In the genomic region with DNA sequence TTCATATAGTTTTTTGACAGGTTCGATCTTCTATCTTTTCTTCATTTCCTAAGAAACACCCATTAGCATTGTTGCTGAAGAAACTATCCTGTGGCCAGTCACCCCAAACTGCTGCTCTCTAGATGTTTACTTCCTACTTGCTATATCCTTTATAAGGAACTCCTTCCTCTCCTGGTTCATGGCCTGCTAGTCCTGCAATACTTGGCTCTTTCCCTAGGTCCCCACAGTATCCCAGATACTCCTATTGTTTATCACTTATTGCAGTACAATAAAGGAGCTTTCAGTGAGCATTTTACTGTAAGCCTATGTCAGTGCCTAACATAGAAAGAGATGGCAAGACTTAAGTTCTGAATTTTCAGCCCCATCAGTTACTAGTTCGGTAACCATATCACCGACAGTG, we compare ENCODE assay signal across 16 cellular contexts. TPM values are rescaled to one million over a fixed set of nuclear protein-coding genes. Genes with fewer than 3 reads are reported as not detected.
A peak's percentile ranks its signal among the peaks of the same experiment; 100 is the strongest.
DNase-seq lines count a peak whose midpoint lies in the region; FAIRE-seq and TF ChIP-seq lines count a peak whose summit lies in the region.
"Had no signal": no experiment of that assay in that cellular context is flagged by ENCODE, and none has a peak within 500 bp of the region (broad histone marks: within the 10 kb centered on the region; RNA-seq: fewer than 3 reads in every experiment).

No MANE protein-coding gene starts in this region.

- H3K4me1 ChIP-seq in Loucy (ENCODE audit: insufficient read depth, low read length, poor library complexity, severe bottlenecking) (peaks cover 8% of the 10 kb centered on the region), endothelial cell of umbilical vein (ENCODE audit: control insufficient read depth, extremely low read depth, insufficient read depth, low read length) (peaks cover 33% of the 10 kb centered on the region), stomach (peaks cover 24 to 60% (median 49%) of the 10 kb centered on the region in 4 donors), SJCRH30 (peaks cover 4% of the 10 kb centered on the region; the same call in 1 of the 2 replicates), transverse colon (peaks cover 4 to 22% (median 18%) of the 10 kb centered on the region in 4 donors)

- no TSS peak for BruUV-seq in endothelial cell of umbilical vein (replicated peaks; lab: Mats Ljungman, UMichigan)

- TF ChIP-seq POLR2A in endothelial cell of umbilical vein (IDR thresholded peaks at IDR 0.05; ENCODE audit: low read depth, low read length) = no peak
- no peak for TF ChIP-seq POLR2A in stomach (IDR thresholded peaks at IDR 0.05)
- TF ChIP-seq POLR2A in transverse colon (IDR thresholded peaks at IDR 0.05) = no peak
- TF ChIP-seq POLR2A in lower leg skin (IDR thresholded peaks at IDR 0.05) = no peak

- dilution Hi-C loops in endothelial cell of umbilical vein (cut with MboI; ENCODE audit: extremely low pct_ligation_motif_present, low sequenced_read_pairs) = no loop called here

- H3K79me2 ChIP-seq in Loucy (ENCODE audit: insufficient read depth, low read length) (peaks cover 20% of the 10 kb centered on the region), endothelial cell of umbilical vein (ENCODE audit: control insufficient read depth, insufficient read depth, low read length) (no peaks in the 10 kb centered on the region)

- H3K36me3 ChIP-seq in Loucy (ENCODE audit: insufficient read depth, low read length) (no peaks in the 10 kb centered on the region), endothelial cell of umbilical vein (ENCODE audit: control insufficient read depth in 2 of 2, extremely low read depth in 1 of 2, insufficient read depth in 2 of 2, low read length in 2 of 2) (no peaks in the 10 kb centered on the region), stomach (no peaks in the 10 kb centered on the region), SJCRH30 (no peaks in the 10 kb centered on the region), transverse colon (no peaks in the 10 kb centered on the region)
- H3K36me3 ChIP-seq: BLaER1 had no signal

- in situ Hi-C loops in transverse colon (cut with MboI; ENCODE audit: low pct_ligation_motif_present in 1 of 4, low pct_unique_long_range_greater_than_20kb in 1 of 4, low sequenced_read_pairs in 3 of 4) = no loop called here

- TF ChIP-seq CTCF in Loucy (conservative IDR thresholded peaks at IDR 0.05; ENCODE audit: low read length) (no peak), endothelial cell of umbilical vein (IDR thresholded peaks at IDR 0.05; ENCODE audit: extremely low read depth in 1 of 2, insufficient read depth in 1 of 2, low read depth in 1 of 2, low read length in 2 of 2) (no peak), stomach (IDR thresholded peaks at IDR 0.05) (no peak), transverse colon (IDR thresholded peaks at IDR 0.05) (no peak), lower leg skin (IDR thresholded peaks at IDR 0.05) (no peak)

- no peaks in the 10 kb centered on the region for H3K9me2 ChIP-seq in Loucy (replicated peaks; ENCODE audit: low read depth, low read length)

- DNase-seq in DMS53 (lab: John Stamatoyannopoulos, UW) (peak; percentile 12), DMS53 treated with DMSO at 0.1 percent for 48 hours (lab: John Stamatoyannopoulos, UW; ENCODE audit: unreplicated experiment) (no peak), endothelial cell of umbilical vein (ENCODE audit: low read depth, low spot score) (no peak), stomach (no peak), SJCRH30 (no peak), transverse colon (no peak), lower leg skin (ENCODE audit: low spot score in 2 of 2) (no peak)
- DNase-seq: DMS 273 treated with DMSO at 0.1 percent for 48 hours, DND-41, GDM1, GOT3, H9 had no signal

- H2AFZ ChIP-seq in Loucy (ENCODE audit: low read length) = no peak overlapping the region
- H2AFZ ChIP-seq in endothelial cell of umbilical vein (ENCODE audit: low read depth, low read length) = no peak overlapping the region

- TF ChIP-seq EP300 in stomach (IDR thresholded peaks at IDR 0.05) = no peak
- TF ChIP-seq EP300 in transverse colon (IDR thresholded peaks at IDR 0.05; ENCODE audit: low read depth) = no peak

- H3K4me3 ChIP-seq in Loucy (ENCODE audit: low read length, poor library complexity, severe bottlenecking) (no peak overlapping the region), endothelial cell of umbilical vein (replicated peaks in 1 of 3; ENCODE audit: insufficient read depth in 1 of 3, low read depth in 1 of 3, low read length in 3 of 3) (no peak overlapping the region), stomach (no peak overlapping the region), SJCRH30 (no peak overlapping the region), transverse colon (no peak overlapping the region), lower leg skin (ENCODE audit: low read depth, poor library complexity, severe bottlenecking) (no peak overlapping the region)
- H3K4me3 ChIP-seq: BLaER1 had no signal

- 82 to 91% (median 86%) methylated on average over 3 of the region's 3 CpGs for WGBS in stomach, 5 donors
- 82 to 95% methylated on average over 1 to 3 of the region's 3 CpGs for WGBS in transverse colon (ENCODE audit: low coverage in 1 of 2), 2 donors
- 84 to 91% methylated on average over 3 of the region's 3 CpGs for WGBS in lower leg skin, 2 donors

- H3K4me2 ChIP-seq in Loucy (ENCODE audit: low read depth, low read length, poor library complexity, severe bottlenecking) (peak overlapping the region; percentile 13), endothelial cell of umbilical vein (ENCODE audit: insufficient read depth, low read length) (peak overlapping the region; percentile 17)
- H3K4me2 ChIP-seq: BLaER1 had no signal

- H3K9me3 ChIP-seq in Loucy (ENCODE audit: insufficient read depth, low read depth, low read length) = no peaks in the 10 kb centered on the region
- H3K9me3 ChIP-seq in endothelial cell of umbilical vein (replicated peaks; ENCODE audit: control insufficient read depth, insufficient read depth, low read length) = no peaks in the 10 kb centered on the region
- no peaks in the 10 kb centered on the region for H3K9me3 ChIP-seq in stomach
- no peaks in the 10 kb centered on the region for H3K9me3 ChIP-seq in SJCRH30 (replicated peaks)
- no peaks in the 10 kb centered on the region for H3K9me3 ChIP-seq in transverse colon
- H3K9me3 ChIP-seq: BLaER1 had no signal

- no peak overlapping the region for H3K27ac ChIP-seq in endothelial cell of umbilical vein (ENCODE audit: insufficient read depth, low read depth, low read length)
- H3K27ac ChIP-seq in stomach = peak overlapping the region in 4 of 5 donors; percentile 19 to 67 (median 44)
- no peak overlapping the region for H3K27ac ChIP-seq in SJCRH30
- no peak overlapping the region for H3K27ac ChIP-seq in transverse colon
- H3K27ac ChIP-seq: 22Rv1, BLaER1 had no signal

- CTCF ChIA-PET in endothelial cell of umbilical vein (lab: Charles Lee) = interaction anchor here (1.6 kb wide), 1 partner anchor 33 kb away, joined by 4 read pairs; no protein-coding TSS in a partner anchor

- H3K9me1 ChIP-seq in endothelial cell of umbilical vein (replicated peaks; ENCODE audit: control insufficient read depth, extremely low read depth, insufficient read depth, low read length) = no peaks in the 10 kb centered on the region

- H3K27me3 ChIP-seq in Loucy (ENCODE audit: insufficient read depth, low read length, poor library complexity, severe bottlenecking) (no peaks in the 10 kb centered on the region), endothelial cell of umbilical vein (ENCODE audit: control insufficient read depth in 2 of 2, insufficient read depth in 2 of 2, low read length in 2 of 2) (no peaks in the 10 kb centered on the region), stomach (no peaks in the 10 kb centered on the region), SJCRH30 (no peaks in the 10 kb centered on the region), transverse colon (no peaks in the 10 kb centered on the region)
- H3K27me3 ChIP-seq: BLaER1 had no signal

- intact Hi-C loops in endothelial cell of umbilical vein (cut with micrococcal nuclease) (no loop called here), stomach (cut with DNase I; ENCODE audit: low total_unique reads) (no loop called here), transverse colon (cut with DNase I; ENCODE audit: low total_unique reads) (no loop called here), lower leg skin (cut with DNase I; ENCODE audit: low total_unique reads) (no loop called here)

- POLR2A ChIA-PET in endothelial cell of umbilical vein (lab: Charles Lee) = interaction anchor here (0.6 kb wide), 1 partner anchor 412 kb away, joined by 4 read pairs; a partner anchor contains a TSS

- no peaks in the 10 kb centered on the region for H3F3A ChIP-seq in Loucy (ENCODE audit: low read depth)

- FAIRE-seq in endothelial cell of umbilical vein (lab: Jason Lieb, UNC) = peak; percentile 67
- FAIRE-seq: GM12892 had no signal

- H3K9ac ChIP-seq in Loucy (ENCODE audit: low read depth, low read length, poor library complexity, severe bottlenecking) (no peak overlapping the region), endothelial cell of umbilical vein (replicated peaks; ENCODE audit: extremely low read depth, insufficient read depth, low read length) (no peak overlapping the region)
- H3K9ac ChIP-seq: BLaER1 had no signal

- H4K20me1 ChIP-seq in Loucy (ENCODE audit: insufficient read depth, low read length, poor library complexity, severe bottlenecking) = no peaks in the 10 kb centered on the region
- no peaks in the 10 kb centered on the region for H4K20me1 ChIP-seq in endothelial cell of umbilical vein (replicated peaks; ENCODE audit: control insufficient read depth, extremely low read depth, insufficient read depth, low read length)
- H4K20me1 ChIP-seq: BLaER1 had no signal

RNA-seq across cellular contexts. Expression of a gene that starts 2.8 kb away (rescaled TPM):
- total RNA-seq in endothelial cell of umbilical vein = 7.3 and 10.2 TPM in 2 replicates
- 5.1 and 5.2 TPM in 2 replicates for polyA plus RNA-seq in endothelial cell of umbilical vein
- 8.2 and 8.5 TPM in 2 replicates for polyA plus RNA-seq in endothelial cell of umbilical vein (2011; cell fraction: cytosol; rRNA removed)
- polyA plus RNA-seq in endothelial cell of umbilical vein (2011; cell fraction: nucleus; rRNA removed) = 5.5 and 6.1 TPM in 2 replicates
- polyA plus RNA-seq in endothelial cell of umbilical vein (2012) = 3.4 and 7.7 TPM in 2 replicates
- polyA minus RNA-seq in endothelial cell of umbilical vein = 21.2 and 23.3 TPM in 2 replicates
- 6.7 TPM for polyA minus RNA-seq in endothelial cell of umbilical vein (2011; cell fraction: cytosol; rRNA and poly(A)+ RNA removed)
- polyA minus RNA-seq in endothelial cell of umbilical vein (2011; cell fraction: nucleus; rRNA and poly(A)+ RNA removed) = 2.6 and 5.4 TPM in 2 replicates
- 10 to 100 TPM in 3 of 5 donors, 1 to 10 TPM in 2; 4.7 to 45.5 (median 23.9) TPM for total RNA-seq in stomach
- polyA plus RNA-seq in stomach = 10 to 100 TPM in 2 of 3 donors, 1 to 10 TPM in 1; 9.5 to 19.1 (median 14.8) TPM
- 13.2 and 14.2 TPM in 2 replicates for total RNA-seq in SJCRH30 (2014; rRNA removed; shearing (Covaris generic))
- 10 to 100 TPM; 19.1 to 40.0 (median 27.5) TPM for total RNA-seq in transverse colon
- 10 to 100 TPM; 12.7 to 37.5 (median 20.0) TPM for total RNA-seq in lower leg skin

RNA-seq across cellular contexts. Expression of a gene that starts 3.3 kb away (rescaled TPM):
- total RNA-seq in endothelial cell of umbilical vein = 9.7 and 10.5 TPM in 2 replicates
- 4.8 and 6.6 TPM in 2 replicates for polyA plus RNA-seq in endothelial cell of umbilical vein
- 8.4 and 8.7 TPM in 2 replicates for polyA plus RNA-seq in endothelial cell of umbilical vein (2011; cell fraction: cytosol; rRNA removed)
- 5.2 and 7.5 TPM in 2 replicates for polyA plus RNA-seq in endothelial cell of umbilical vein (2011; cell fraction: nucleus; rRNA removed)
- 4.6 and 8.3 TPM in 2 replicates for polyA plus RNA-seq in endothelial cell of umbilical vein (2012)
- 7.2 and 10.6 TPM in 2 replicates for polyA minus RNA-seq in endothelial cell of umbilical vein
- polyA minus RNA-seq in endothelial cell of umbilical vein (2011; cell fraction: cytosol; rRNA and poly(A)+ RNA removed) = 4.6 TPM
- 7.4 and 10.2 TPM in 2 replicates for polyA minus RNA-seq in endothelial cell of umbilical vein (2011; cell fraction: nucleus; rRNA and poly(A)+ RNA removed)
- total RNA-seq in stomach = 10 to 100 TPM in 2 of 5 donors, 1 to 10 TPM in 2, under 1 TPM in 1; 0.87 to 16.7 (median 9.9) TPM
- 1 to 10 TPM; 4.5 to 7.8 (median 6.0) TPM for polyA plus RNA-seq in stomach
- 20.5 and 21.3 TPM in 2 replicates for total RNA-seq in SJCRH30 (2014; rRNA removed; shearing (Covaris generic))
- 1 to 10 TPM; 1.1 to 5.4 (median 4.6) TPM for total RNA-seq in transverse colon
- total RNA-seq in lower leg skin = 1 to 10 TPM; 5.6 to 7.9 (median 5.8) TPM

Comparison
In these comparisons a context has a peak if more than half of its experiments do, and no peak if none do; other contexts are left out.
1. H3K27ac ChIP-seq: peak in stomach (4 of 5); none in endothelial cell of umbilical vein (single experiment), SJCRH30 (single experiment) and transverse colon (0 of 4).